In the genomic region with DNA sequence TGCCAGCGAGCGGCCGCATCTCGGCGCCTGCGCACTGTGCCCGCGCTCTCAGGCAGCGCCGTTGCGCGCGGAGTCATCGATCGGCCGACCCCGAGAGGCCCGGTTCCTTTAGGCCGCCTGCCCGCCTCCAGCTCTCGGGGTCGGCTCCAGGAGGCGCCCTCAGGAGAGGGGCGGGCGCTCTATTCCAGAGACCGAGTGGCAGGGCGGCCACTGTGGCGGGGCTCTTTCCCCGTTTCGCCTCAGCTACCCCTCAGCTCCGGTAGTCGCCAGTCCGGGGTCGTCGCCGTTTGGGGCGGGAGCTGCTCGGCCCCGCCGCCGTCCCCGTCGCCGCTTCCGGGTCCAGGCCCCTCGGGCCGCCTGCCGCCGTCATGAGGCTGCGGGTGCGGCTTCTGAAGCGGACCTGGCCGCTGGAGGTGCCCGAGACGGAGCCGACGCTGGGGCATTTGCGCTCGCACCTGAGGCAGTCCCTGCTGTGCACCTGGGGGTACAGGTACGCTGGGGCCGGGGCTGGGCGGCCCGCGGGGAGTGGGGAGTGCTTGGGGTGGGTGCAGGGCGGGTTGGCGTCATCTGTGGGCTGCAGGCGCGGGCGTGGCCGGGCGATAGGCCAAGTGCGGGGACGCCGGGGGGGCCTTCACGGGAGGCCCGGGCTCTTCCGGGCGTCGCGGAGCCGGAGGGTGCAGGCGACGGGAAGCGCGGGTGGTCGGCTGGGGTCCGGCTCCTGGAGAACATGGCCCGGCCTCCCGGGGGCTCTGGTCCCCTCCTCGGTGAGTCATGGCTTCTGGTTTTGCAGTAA, we compare ENCODE assay signal across 8 cellular contexts. TPM values are rescaled to one million over a fixed set of nuclear protein-coding genes. Genes with fewer than 3 reads are reported as not detected.
DNase-seq lines count a peak whose midpoint lies in the region; ATAC-seq and TF ChIP-seq lines count a peak whose summit lies in the region.

A gene (plus strand): TSS at position 177 of the 793 bp plus-strand sequence. CDS start 192 bp downstream, at position 369.

- in situ Hi-C loops in T47D (cut with HindIII; ENCODE audit: low pct_unique_long_range_greater_than_20kb, low sequenced_read_pairs) = no loop called here

- no peaks in the 10 kb centered on the region for H3K9me3 ChIP-seq in iPS-18c (ENCODE audit: control insufficient read depth, insufficient read depth, low read length)

- DNase-seq in A172 (ENCODE audit: low spot score) (peak; percentile 60), NCI-H2196 (lab: John Stamatoyannopoulos, UW; ENCODE audit: unreplicated experiment) (peak; percentile 80), T47D (ENCODE audit: low read depth in 1 of 2, low spot score in 1 of 2) (peak; percentile 53 to 89)

- ATAC-seq in GM18858 (IDR thresholded peaks at IDR 0.05; ENCODE audit: unreplicated experiment) (peak; percentile 34), HG03095 (IDR thresholded peaks at IDR 0.05; ENCODE audit: unreplicated experiment) (peak; percentile 64)

- peak; percentile 49 for TF ChIP-seq CTCF in VCaP (conservative IDR thresholded peaks at IDR 0.05)

- peak within 1 kb of the TSS; percentile 94 for H3K27ac ChIP-seq in VCaP
- peak within 1 kb of the TSS; percentile 96 to 100 (median 99) for H3K27ac ChIP-seq in skin epidermis

- H3K4me3 ChIP-seq in iPS-18c (ENCODE audit: insufficient read depth, low read depth, low read length) (peak within 1 kb of the TSS; percentile 90), skin epidermis (peak within 1 kb of the TSS; percentile 80 to 94 (median 88))

RNA-seq across cellular contexts. Expression of the gene that starts here (rescaled TPM):
- 62.4 and 69.9 TPM in 2 replicates for total RNA-seq in A172 (2014; rRNA removed; shearing (Covaris generic))

Comparison
In these comparisons a context has a peak if more than half of its experiments do, and no peak if none do; other contexts are left out.
1. Peak in every context shown above with its lines: DNase-seq, ATAC-seq, H3K4me3 ChIP-seq and H3K27ac ChIP-seq.